Comparison of ENCODE assay signal across 16 cellular contexts in the genomic region with DNA sequence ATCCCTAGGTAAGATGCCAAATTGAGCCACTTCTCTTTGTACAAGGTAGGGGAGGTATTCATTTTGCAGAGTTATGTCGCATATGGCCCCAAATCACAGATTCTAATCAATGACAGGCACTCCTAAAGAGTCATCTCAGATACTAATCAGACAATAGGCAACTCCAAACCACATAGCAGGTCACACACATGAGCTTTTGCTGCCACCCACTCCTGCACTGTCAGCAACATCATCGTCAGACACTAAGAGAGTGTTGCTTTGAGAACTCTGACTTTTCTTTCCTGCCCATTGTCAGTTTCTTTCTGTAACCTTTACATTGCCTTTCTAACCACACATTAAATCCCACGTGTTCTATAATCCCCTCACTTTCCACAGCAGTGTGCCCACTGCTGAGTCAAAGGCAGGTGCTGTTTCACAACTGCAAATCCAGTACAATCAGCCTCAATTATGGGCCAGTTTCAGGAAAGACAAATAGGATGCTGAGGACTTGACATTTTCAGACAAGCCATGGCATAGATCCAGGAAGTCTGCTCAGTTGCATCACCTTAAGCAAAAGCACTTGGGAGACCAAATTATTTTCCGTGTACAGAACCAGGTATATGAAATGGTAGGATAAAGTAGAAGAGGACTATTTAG. TPM values are rescaled to one million over a fixed set of nuclear protein-coding genes. Genes with fewer than 3 reads are reported as not detected.
DNase-seq lines count a peak whose midpoint lies in the region; ATAC-seq and TF ChIP-seq lines count a peak whose summit lies in the region.
"Had no signal": no experiment of that assay in that cellular context is flagged by ENCODE, and none has a peak within 500 bp of the region (broad histone marks: within the 10 kb centered on the region; RNA-seq: fewer than 3 reads in every experiment).

No MANE protein-coding gene starts in this region.

- H3K27me3 Mint-ChIP-seq in endodermal cell (ENCODE audit: insufficient read depth) = peaks cover 33% of the 10 kb centered on the region
- H3K27me3 Mint-ChIP-seq: activated naive CD8-positive, alpha-beta T cell had no signal

- peaks cover 11% of the 10 kb centered on the region for H3K4me1 ChIP-seq in endodermal cell (ENCODE audit: control insufficient read depth, insufficient read depth, low read length)
- H3K4me1 ChIP-seq: uterus had no signal

- no peaks in the 10 kb centered on the region for H3K36me3 Mint-ChIP-seq in activated naive CD4-positive, alpha-beta T cell treated with anti-CD3 and anti-CD28 coated beads, Interleukin-2, amount 50 U/mL, for 72 hours
- H3K36me3 Mint-ChIP-seq in endodermal cell (ENCODE audit: low read depth) = no peaks in the 10 kb centered on the region
- H3K36me3 Mint-ChIP-seq: activated naive CD8-positive, alpha-beta T cell; memory B cell had no signal

- no peak for TF ChIP-seq CTCF in endodermal cell (conservative IDR thresholded peaks at IDR 0.05)

- H3K9me3 ChIP-seq in endodermal cell (ENCODE audit: control insufficient read depth, low read length) = no peaks in the 10 kb centered on the region
- H3K9me3 ChIP-seq: esophagus muscularis mucosa, uterus had no signal

- no peak overlapping the region for H3K27ac Mint-ChIP-seq in activated naive CD4-positive, alpha-beta T cell treated with anti-CD3 and anti-CD28 coated beads, Interleukin-2, amount 50 U/mL, for 72 hours
- H3K27ac Mint-ChIP-seq in endodermal cell = peak overlapping the region; percentile 41
- H3K27ac Mint-ChIP-seq: activated naive CD8-positive, alpha-beta T cell; memory B cell; T-helper 1 cell treated with Interleukin-12 subunit alpha and Interleukin-12 subunit beta and Interleukin-4 antibody, amounts not matched to agents 30 μg/mL and 1 μg/mL, for 36 hours had no signal

- no peak for DNase-seq in activated naive CD4-positive, alpha-beta T cell treated with anti-CD3 and anti-CD28 coated beads, Interleukin-2, amount 50 U/mL, for 72 hours (ENCODE audit: low spot score in 2 of 2)
- no peak for DNase-seq in activated naive CD4-positive, alpha-beta T cell treated with Interleukin-2 at 50 U/mL for 16 hours
- DNase-seq in NCI-H69 (lab: John Stamatoyannopoulos, UW) = peak; percentile 75
- no peak for DNase-seq in endodermal cell
- peak; percentile 24 for DNase-seq in stimulated activated CD8-positive, alpha-beta memory T cell treated with anti-CD3 and anti-CD28 coated beads, Interleukin-4, amount 100 ng/mL, for 48 hours
- DNase-seq in ureter (ENCODE audit: low spot score) = no peak
- no peak for DNase-seq in GF-D8 (lab: John Stamatoyannopoulos, UW)
- DNase-seq in GM19238 (ENCODE audit: insufficient read length, low spot score) = no peak
- DNase-seq: activated CD4-positive, alpha-beta T cell treated with anti-CD3 and anti-CD28 coated beads, Interleukin-2, amount 50 U/mL, for 1 hour; AML-193; NCI-H446; uterus had no signal

- H3K4me1 Mint-ChIP-seq in endodermal cell = peaks cover 46% of the 10 kb centered on the region

- no peak overlapping the region for H3K4me3 ChIP-seq in endodermal cell (ENCODE audit: low read length)
- H3K4me3 ChIP-seq: esophagus muscularis mucosa, uterus had no signal

- WGBS in endodermal cell (ENCODE audit: insufficient coverage in 1 of 2, insufficient read length in 1 of 2), 2 experiments = 81% methylated on average over 4 of the region's 4 CpGs; no CpG with 5 or more reads in 1 of the 2 experiments

- no peak overlapping the region for H3K27ac ChIP-seq in endodermal cell (ENCODE audit: low read depth, low read length)
- H3K27ac ChIP-seq: esophagus muscularis mucosa, uterus had no signal

- peaks cover 3% of the 10 kb centered on the region for H3K27me3 ChIP-seq in endodermal cell (ENCODE audit: control insufficient read depth, insufficient read depth, low read length, poor library complexity, severe bottlenecking)

- ATAC-seq in activated naive CD4-positive, alpha-beta T cell treated with anti-CD3 and anti-CD28 coated beads, Interleukin-2, amount 50 U/mL, for 72 hours = peak; percentile 36 to 63

- H3K36me3 ChIP-seq in endodermal cell (ENCODE audit: control insufficient read depth, insufficient read depth, low read length) = no peaks in the 10 kb centered on the region
- H3K36me3 ChIP-seq: esophagus muscularis mucosa, uterus had no signal

- H3K9me3 Mint-ChIP-seq in activated naive CD4-positive, alpha-beta T cell treated with anti-CD3 and anti-CD28 coated beads, Interleukin-2, amount 50 U/mL, for 72 hours = no peaks in the 10 kb centered on the region
- H3K9me3 Mint-ChIP-seq in endodermal cell = no peaks in the 10 kb centered on the region
- H3K9me3 Mint-ChIP-seq: memory B cell; T-helper 1 cell treated with Interleukin-12 subunit alpha and Interleukin-12 subunit beta and Interleukin-4 antibody, amounts not matched to agents 30 μg/mL and 1 μg/mL, for 36 hours had no signal

- H3K9ac ChIP-seq in endodermal cell (ENCODE audit: extremely low read depth, low read length, poor library complexity, severe bottlenecking) = no peak overlapping the region

- H3K4me3 Mint-ChIP-seq in endodermal cell = no peak overlapping the region
- H3K4me3 Mint-ChIP-seq: activated naive CD8-positive, alpha-beta T cell; memory B cell; T-helper 1 cell treated with Interleukin-12 subunit alpha and Interleukin-12 subunit beta and Interleukin-4 antibody, amounts not matched to agents 30 μg/mL and 1 μg/mL, for 36 hours had no signal

RNA-seq across cellular contexts. Expression of a gene that starts 23.5 kb away (rescaled TPM):
- total RNA-seq in activated naive CD4-positive, alpha-beta T cell treated with anti-CD3 and anti-CD28 coated beads, Interleukin-2, amount 50 U/mL, for 72 hours = 1 to 10 TPM in 1 of 2 donors, under 1 TPM in 1; 0.49 to 1.0 TPM
- total RNA-seq in endodermal cell = under 1 TPM in 1 of 2 donors, not detected in 1; 1.00 TPM
- polyA plus RNA-seq in endodermal cell (2013, experiment 1 of 2) = 1.7 TPM
- polyA plus RNA-seq in endodermal cell (2013, experiment 2 of 2) = 0.54 TPM
- total RNA-seq in ureter = not detected
- total RNA-seq: esophagus muscularis mucosa had no signal

RNA-seq across cellular contexts. Expression of a gene that starts 42.4 kb away (rescaled TPM):
- total RNA-seq in activated naive CD4-positive, alpha-beta T cell treated with anti-CD3 and anti-CD28 coated beads, Interleukin-2, amount 50 U/mL, for 72 hours = not detected
- total RNA-seq in endodermal cell = 10 to 100 TPM in 1 of 2 donors, 1 to 10 TPM in 1; 5.1 to 16.0 TPM
- 150 TPM for polyA plus RNA-seq in endodermal cell (2013, experiment 1 of 2)
- 129 TPM for polyA plus RNA-seq in endodermal cell (2013, experiment 2 of 2)
- 2.1 TPM for total RNA-seq in ureter

RNA-seq across cellular contexts. Expression of a gene that starts 47.7 kb away (rescaled TPM):
- total RNA-seq in activated naive CD4-positive, alpha-beta T cell treated with anti-CD3 and anti-CD28 coated beads, Interleukin-2, amount 50 U/mL, for 72 hours = 100 to 1,000 TPM; 214 to 234 TPM
- 100 to 1,000 TPM; 400 to 509 TPM for total RNA-seq in endodermal cell
- polyA plus RNA-seq in endodermal cell (2013, experiment 1 of 2) = 340 TPM
- polyA plus RNA-seq in endodermal cell (2013, experiment 2 of 2) = 352 TPM
- total RNA-seq in ureter = 307 TPM

Comparison
In these comparisons a context has a peak if more than half of its experiments do, and no peak if none do; other contexts are left out.
1. DNase-seq: peak in NCI-H69 (single experiment) and stimulated activated CD8-positive, alpha-beta memory T cell treated with anti-CD3 and anti-CD28 coated beads, Interleukin-4, amount 100 ng/mL, for 48 hours (single experiment); none in activated naive CD4-positive, alpha-beta T cell treated with anti-CD3 and anti-CD28 coated beads, Interleukin-2, amount 50 U/mL, for 72 hours (0 of 2), activated naive CD4-positive, alpha-beta T cell treated with Interleukin-2 at 50 U/mL for 16 hours (single experiment), endodermal cell (single experiment), ureter (single experiment), GF-D8 (single experiment) and GM19238 (single experiment).